ENCODE assay signal across 16 cellular contexts in the genomic region with DNA sequence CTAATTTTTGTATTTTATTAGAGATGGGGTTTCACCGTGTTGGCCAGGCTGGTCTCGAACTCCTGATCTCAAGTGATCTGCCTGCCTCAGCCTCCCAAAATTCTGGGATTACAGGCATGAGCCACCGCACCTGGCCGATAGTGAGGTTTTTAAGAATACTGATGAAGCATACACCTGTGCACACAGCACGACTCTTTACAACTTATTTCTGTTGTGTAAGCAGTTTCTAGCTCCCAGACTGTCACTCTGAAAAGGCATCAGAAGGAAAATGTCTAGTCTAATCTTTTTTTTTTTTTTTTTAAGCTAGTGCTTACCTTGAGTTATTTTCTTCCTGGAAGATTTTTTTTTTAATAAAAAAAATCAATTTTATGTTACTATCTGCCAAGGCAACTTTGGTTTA. TPM values are rescaled to one million over a fixed set of nuclear protein-coding genes. Genes with fewer than 3 reads are reported as not detected.
"Had no signal": no experiment of that assay in that cellular context is flagged by ENCODE, and none has a peak within 500 bp of the region (broad histone marks: within the 10 kb centered on the region; RNA-seq: fewer than 3 reads in every experiment).

No MANE protein-coding gene starts in this region.

RNA-seq across cellular contexts. Expression of gene DCLK1, which starts 29.3 kb away (rescaled TPM):
- total RNA-seq: activated B cell treated with CpG ODN at 0.5 μM for 24 hours; activated CD4-positive, alpha-beta memory T cell treated with anti-CD3 and anti-CD28 coated beads for 36 hours; activated CD4-positive, alpha-beta T cell treated with anti-CD3 and anti-CD28 coated beads, Interleukin-2, amount 10 ng/mL, durations not matched to agents 24 days and 14 days; activated CD8-positive, alpha-beta memory T cell treated with anti-CD3 and anti-CD28 coated beads for 36 hours; activated CD8-positive, alpha-beta T cell treated with anti-CD3 and anti-CD28 coated beads for 36 hours; activated naive CD4-positive, alpha-beta T cell treated with anti-CD3 and anti-CD28 coated beads for 36 hours; activated naive CD4-positive, alpha-beta T cell treated with anti-CD3 and anti-CD28 coated beads, Interleukin-2, amount 50 U/mL, for 72 hours; activated naive CD8-positive, alpha-beta T cell treated with anti-CD3 and anti-CD28 coated beads for 36 hours; activated T-cell treated with anti-CD3 and anti-CD28 coated beads, Interleukin-2, amount 50 U/mL, for 4 hours; activated T-cell treated with anti-CD3 and anti-CD28 coated beads, Interleukin-2, amount 50 U/mL, for 72 hours; activated T-helper 1 cell treated with anti-CD3 and anti-CD28 coated beads, Interleukin-12 subunit alpha, Interleukin-12 subunit beta, Interleukin-2, Interleukin-4 antibody, amounts not matched to agents 30 ng/mL and 10 ng/mL and 1 ng/mL, durations not matched to agents 14 hours and 24 hours and 36 hours; activated T-helper 17 cell treated with anti-CD3 and anti-CD28 coated beads, Interleukin-2, amount 50 U/mL, for 72 hours; T-helper 1 cell treated with Interleukin-12 subunit alpha and Interleukin-12 subunit beta and Interleukin-4 antibody, amounts not matched to agents 30 ng/mL and 1 ng/mL, for 36 hours; T-helper 17 cell; T-helper 2 cell treated with Interferon-gamma antibody and Interleukin-4, amounts not matched to agents 100 ng/mL and 5 ng/mL, for 36 hours had no signal
- polyA plus RNA-seq: cardiac muscle cell had no signal
